Comparison of ENCODE assay signal across 21 cellular contexts in genomic region chr10:14181197-14181936, GRCh38.
A peak's percentile ranks its signal among the peaks of the same experiment; 100 is the strongest.
DNase-seq lines count a peak whose midpoint lies in the region; ATAC-seq, FAIRE-seq and TF ChIP-seq lines count a peak whose summit lies in the region.
"Had no signal": no experiment of that assay in that cellular context is flagged by ENCODE, and none has a peak within 500 bp of the region (broad histone marks: within the 10 kb centered on the region; RNA-seq: fewer than 3 reads in every experiment).

No MANE protein-coding gene starts in this region.

- H2AFZ ChIP-seq in H9 (ENCODE audit: low read length): no peak overlapping the region

- FAIRE-seq in frontal cortex (lab: Jason Lieb, UNC): no peak
- FAIRE-seq: A204.1, GM12878 had no signal

- H3K56ac ChIP-seq in mesendoderm (ENCODE audit: low read length): no peak overlapping the region
- no peak overlapping the region for H3K56ac ChIP-seq in H9 (ENCODE audit: insufficient read length, low read depth, low read length)

- H3K4me3 Mint-ChIP-seq in WTC11 (no peak overlapping the region), H9 (no peak overlapping the region)
- H3K4me3 Mint-ChIP-seq: CD4-positive, CD25-positive, alpha-beta regulatory T cell had no signal

- H2BK5ac ChIP-seq in mesendoderm (ENCODE audit: low read length) (no peak overlapping the region), H9 (ENCODE audit: insufficient read length, low read length) (no peak overlapping the region)

- peaks cover 26% of the 10 kb centered on the region for H3K4me1 ChIP-seq in BLaER1
- no peaks in the 10 kb centered on the region for H3K4me1 ChIP-seq in mesendoderm (ENCODE audit: control insufficient read depth, low read depth, low read length)
- no peaks in the 10 kb centered on the region for H3K4me1 ChIP-seq in H9 (ENCODE audit: insufficient read depth, low read length)
- peaks cover 13% of the 10 kb centered on the region for H3K4me1 ChIP-seq in effector memory CD4-positive, alpha-beta T cell (ENCODE audit: control insufficient read depth, insufficient read depth, low read length, poor library complexity, severe bottlenecking)

- no peaks in the 10 kb centered on the region for H3K36me3 ChIP-seq in BLaER1
- no peaks in the 10 kb centered on the region for H3K36me3 ChIP-seq in mesendoderm (ENCODE audit: control insufficient read depth, insufficient read depth, low read length)
- H3K36me3 ChIP-seq in effector memory CD4-positive, alpha-beta T cell (ENCODE audit: control insufficient read depth, insufficient read depth, low read length): no peaks in the 10 kb centered on the region

- H3K4ac ChIP-seq in mesendoderm (ENCODE audit: low read depth, low read length): no peak overlapping the region
- no peak overlapping the region for H3K4ac ChIP-seq in H9 (ENCODE audit: low read depth, low read length)

- H3T11ph ChIP-seq in H9 (ENCODE audit: low read length): no peak overlapping the region

- no peaks in the 10 kb centered on the region for H3K9me3 ChIP-seq in BLaER1
- no peaks in the 10 kb centered on the region for H3K9me3 ChIP-seq in H9 (ENCODE audit: control insufficient read depth, low read depth, low read length)
- no peaks in the 10 kb centered on the region for H3K9me3 ChIP-seq in effector memory CD4-positive, alpha-beta T cell (ENCODE audit: control insufficient read depth, low read length)

- TF ChIP-seq CTCF in WTC11 (IDR thresholded peaks at IDR 0.05) (no peak), H9 (conservative IDR thresholded peaks at IDR 0.05) (no peak)

- DNase-seq in NCI-H2171 (lab: John Stamatoyannopoulos, UW) (peak; percentile 20), WTC11 (ENCODE audit: low spot score) (no peak), mesendoderm (peak; percentile 37), H9 (no peak), frontal cortex (ENCODE audit: low spot score in 2 of 2) (no peak)
- no peak for DNase-seq in effector memory CD4-positive, alpha-beta T cell
- DNase-seq: CD4-positive, CD25-positive, alpha-beta regulatory T cell; COR-L47; DND-41; GOT3; IMR-90; MV-4-11; NCI-H1105 treated with DMSO at 0.1 percent for 48 hours; NCI-H2081; SIG-M5 had no signal

- H3K27me3 Mint-ChIP-seq in WTC11 (ENCODE audit: low read depth): no peaks in the 10 kb centered on the region; the same call in 1 of the 2 replicates
- H3K27me3 Mint-ChIP-seq in H9 (ENCODE audit: low read depth): peaks cover 2% of the 10 kb centered on the region; the same call in 1 of the 2 replicates

- H3K9ac ChIP-seq in BLaER1 (no peak overlapping the region), mesendoderm (ENCODE audit: low read length) (no peak overlapping the region), H9 (ENCODE audit: extremely low read depth, insufficient read length, low read length) (no peak overlapping the region)

- no peak overlapping the region for H4K91ac ChIP-seq in H9 (ENCODE audit: insufficient read length, low read depth, low read length)

- H4K20me1 ChIP-seq in BLaER1 (no peaks in the 10 kb centered on the region), H9 (ENCODE audit: control insufficient read depth, insufficient read depth, insufficient read length) (no peaks in the 10 kb centered on the region)

- no peak overlapping the region for H2BK12ac ChIP-seq in H9 (ENCODE audit: insufficient read length, low read depth, low read length)

- no peak overlapping the region for H2AK5ac ChIP-seq in mesendoderm (ENCODE audit: low read length)
- no peak overlapping the region for H2AK5ac ChIP-seq in H9 (ENCODE audit: insufficient read length, low read length)

- POLR2A ChIA-PET in WTC11 (lab: Charles Lee): no interaction called here

- no peak overlapping the region for H2BK20ac ChIP-seq in H9 (ENCODE audit: low read depth, low read length, poor library complexity, severe bottlenecking)

- H3K36me3 Mint-ChIP-seq in WTC11: no peaks in the 10 kb centered on the region
- no peaks in the 10 kb centered on the region for H3K36me3 Mint-ChIP-seq in H9 (ENCODE audit: insufficient read depth in 1 of 3, low read depth in 3 of 3)
- H3K36me3 Mint-ChIP-seq: CD4-positive, CD25-positive, alpha-beta regulatory T cell had no signal

- no peaks in the 10 kb centered on the region for H3K79me1 ChIP-seq in mesendoderm (ENCODE audit: low read length)
- no peaks in the 10 kb centered on the region for H3K79me1 ChIP-seq in H9 (ENCODE audit: insufficient read depth, low read depth, low read length, poor library complexity, severe bottlenecking)

- no CpG with 5 or more reads among the region's 12 CpGs for WGBS in mesendoderm (ENCODE audit: extremely low coverage, insufficient coverage, low lambda C conversion rate)
- WGBS in H9 (ENCODE audit: extremely low coverage, insufficient read length, low lambda C conversion rate): no CpG with 5 or more reads among the region's 12 CpGs

- H3K4me2 ChIP-seq in BLaER1 (0 out of 2 replicates have a peak overlapping the region, but pooled peaks have one; percentile 10), mesendoderm (ENCODE audit: low read length) (no peak overlapping the region), H9 (ENCODE audit: insufficient read depth, insufficient read length, low read length) (no peak overlapping the region)

- H3K9me3 Mint-ChIP-seq in WTC11 (no peaks in the 10 kb centered on the region), H9 (no peaks in the 10 kb centered on the region; a peak in 1 of 5 replicates)

- H3K4me1 Mint-ChIP-seq in WTC11 (peaks cover 25% of the 10 kb centered on the region), H9 (peaks cover 19% of the 10 kb centered on the region in 2 experiments)

- peak overlapping the region; percentile 23 for H2BK120ac ChIP-seq in mesendoderm (ENCODE audit: low read depth, low read length)
- no peak overlapping the region for H2BK120ac ChIP-seq in H9 (ENCODE audit: low read depth, low read length, poor library complexity, severe bottlenecking)

- H3K23ac ChIP-seq in mesendoderm (ENCODE audit: low read length): no peak overlapping the region
- H3K23ac ChIP-seq in H9 (ENCODE audit: insufficient read length, low read depth, low read length): no peak overlapping the region

- no peak overlapping the region for H2BK15ac ChIP-seq in mesendoderm (replicated peaks; ENCODE audit: low read depth)
- H2BK15ac ChIP-seq in H9 (ENCODE audit: low read depth, low read length): no peak overlapping the region

- CTCF ChIA-PET in WTC11 (lab: Charles Lee): interaction anchor here (0.6 to 2.0 kb wide), 3 partner anchors 15 to 232 kb away, joined by 3 to 8 read pairs (median 6); no protein-coding TSS in a partner anchor

- H3K79me2 ChIP-seq in mesendoderm (ENCODE audit: control insufficient read depth, insufficient read depth, low read length) (no peaks in the 10 kb centered on the region), H9 (ENCODE audit: insufficient read depth, low read length) (no peaks in the 10 kb centered on the region)

- no peak for ATAC-seq in WTC11
- ATAC-seq: GM12878, HCT116, SK-N-SH treated with all-trans-retinoic acid at 6 μM for 48 hours had no signal

- H3K4me3 ChIP-seq in BLaER1: no peak overlapping the region
- no peak overlapping the region for H3K4me3 ChIP-seq in mesendoderm (ENCODE audit: low read length)
- no peak overlapping the region for H3K4me3 ChIP-seq in effector memory CD4-positive, alpha-beta T cell (ENCODE audit: insufficient read depth, low read depth, low read length, poor library complexity, severe bottlenecking)
- H3K4me3 ChIP-seq: GM12878 had no signal

- no peak overlapping the region for H4K5ac ChIP-seq in mesendoderm (ENCODE audit: low read length)
- H4K5ac ChIP-seq in H9 (ENCODE audit: insufficient read length, low read depth, low read length): no peak overlapping the region

- H3K27me3 ChIP-seq in BLaER1 (no peaks in the 10 kb centered on the region), mesendoderm (ENCODE audit: insufficient read depth, low read length, poor library complexity) (no peaks in the 10 kb centered on the region), H9 (ENCODE audit: insufficient read depth, low read length) (no peaks in the 10 kb centered on the region)
- peaks cover 9% of the 10 kb centered on the region for H3K27me3 ChIP-seq in effector memory CD4-positive, alpha-beta T cell (replicated peaks; ENCODE audit: control insufficient read depth, insufficient read depth, low read length, poor library complexity, severe bottlenecking)

- H3K27ac ChIP-seq in BLaER1 (no peak overlapping the region), mesendoderm (ENCODE audit: low read depth, low read length) (no peak overlapping the region), H9 (ENCODE audit: insufficient read length, low read depth, low read length) (no peak overlapping the region)
- H3K27ac ChIP-seq in effector memory CD4-positive, alpha-beta T cell (ENCODE audit: insufficient read depth, low read length, poor library complexity, severe bottlenecking): no peak overlapping the region
- H3K27ac ChIP-seq: RWPE1 had no signal

- no peak overlapping the region for H3K27ac Mint-ChIP-seq in WTC11
- no peak overlapping the region for H3K27ac Mint-ChIP-seq in H9
- H3K27ac Mint-ChIP-seq: CD4-positive, CD25-positive, alpha-beta regulatory T cell had no signal

- H3K23me2 ChIP-seq in H9 (ENCODE audit: insufficient read length, low read depth, low read length, poor library complexity, severe bottlenecking): no peaks in the 10 kb centered on the region

- H3K14ac ChIP-seq in H9 (ENCODE audit: insufficient read depth, low read length): no peak overlapping the region; the same call in 1 of the 2 replicates

- no peak overlapping the region for H4K8ac ChIP-seq in mesendoderm (ENCODE audit: low read depth, low read length)
- H4K8ac ChIP-seq in H9 (replicated peaks; ENCODE audit: insufficient read length, low read depth, low read length): no peak overlapping the region

- no peak overlapping the region for H3K18ac ChIP-seq in mesendoderm (ENCODE audit: low read length)
- H3K18ac ChIP-seq in H9 (ENCODE audit: insufficient read length, low read depth, low read length): no peak overlapping the region

TF ChIP-seq in WTC11, 78 proteins besides CTCF, POLR2A, EP300 and RAD21 (continues in another document):
- TF ChIP-seq ZNF121 (CRISPR knock-in tag; IDR thresholded peaks at IDR 0.05): 0 out of 2 replicates have a peak, but pooled peaks have one; percentile 12

Comparison
In these comparisons a context has a peak if more than half of its experiments do, and no peak if none do; other contexts are left out.
1. DNase-seq: peak in NCI-H2171 (single experiment) and mesendoderm (single experiment); none in WTC11 (single experiment), H9 (single experiment), frontal cortex (0 of 2) and effector memory CD4-positive, alpha-beta T cell (0 of 3).